ENCODE assay signal across 10 cellular contexts in genomic region chr16:65547799-65548446, GRCh38.
DNase-seq lines count a peak whose midpoint lies in the region; ATAC-seq and TF ChIP-seq lines count a peak whose summit lies in the region.
"Had no signal": no experiment of that assay in that cellular context is flagged by ENCODE, and none has a peak within 500 bp of the region (broad histone marks: within the 10 kb centered on the region; RNA-seq: fewer than 3 reads in every experiment).

No MANE protein-coding gene starts in this region.

- H3K36me3 ChIP-seq in GM23248 (ENCODE audit: low read depth), result no peaks in the 10 kb centered on the region

- no peaks in the 10 kb centered on the region for H4K20me1 ChIP-seq in GM23248 (ENCODE audit: insufficient read depth)

- CTCF ChIA-PET in WTC11 (lab: Charles Lee), result interaction anchor here (0.7 to 1.1 kb wide), 7 partner anchors 9 to 721 kb away, joined by 3 to 4 read pairs (median 3); no protein-coding TSS in a partner anchor

- peaks cover 4% of the 10 kb centered on the region; the same call in 1 of the 2 replicates for H3K9me2 ChIP-seq in GM23248 (ENCODE audit: insufficient read depth)

- H3K4me1 ChIP-seq in GM23248 (ENCODE audit: insufficient read depth), result peaks cover 54% of the 10 kb centered on the region

- POLR2A ChIA-PET in WTC11 (lab: Charles Lee), result no interaction called here

- H3K9ac ChIP-seq in GM23248, result peak overlapping the region; percentile 43

- 6 to 10% methylated on average over 7 of the region's 7 CpGs for WGBS in GM23248 (ENCODE audit: low coverage in 1 of 2, low lambda C conversion rate in 2 of 2, missing lambda C conversion rate in 2 of 2), 2 experiments

- no peak for TF ChIP-seq CTCF in WTC11 (IDR thresholded peaks at IDR 0.05)
- no peak for TF ChIP-seq CTCF in foreskin fibroblast (IDR thresholded peaks at IDR 0.05; ENCODE audit: low read depth, low read length)

- peaks cover 30% of the 10 kb centered on the region for H3K4me1 Mint-ChIP-seq in WTC11
- H3K4me1 Mint-ChIP-seq: stimulated activated effector memory CD8-positive, alpha-beta T cell treated with anti-CD3 and anti-CD28 coated beads, Interleukin-12 subunit alpha, Interleukin-12 subunit beta, amount 100 ng/mL, for 72 hours had no signal

- in situ Hi-C loops in GM23248 (cut with MboI), result no loop called here

- H3K4me2 ChIP-seq in GM23248 (ENCODE audit: unreplicated experiment), result peak overlapping the region; percentile 78

- peak overlapping the region; percentile 85 for H3K27ac ChIP-seq in GM23248

- H3K9me3 ChIP-seq in GM23248 (ENCODE audit: low read depth), result no peaks in the 10 kb centered on the region

- no peak overlapping the region for H3K27ac Mint-ChIP-seq in WTC11
- H3K27ac Mint-ChIP-seq: activated T-cell treated with anti-CD3 and anti-CD28 coated beads, Interleukin-2, amount 50 U/mL, for 72 hours; stimulated activated effector memory CD8-positive, alpha-beta T cell treated with anti-CD3 and anti-CD28 coated beads, Interleukin-12 subunit alpha, Interleukin-12 subunit beta, amount 100 ng/mL, for 72 hours had no signal

- ATAC-seq in WTC11 (peak; percentile 65), GM21717 (IDR thresholded peaks at IDR 0.05; ENCODE audit: unreplicated experiment) (no peak), HG02938 (IDR thresholded peaks at IDR 0.05; ENCODE audit: unreplicated experiment) (no peak)
- ATAC-seq: activated T-cell treated with anti-CD3 and anti-CD28 coated beads, Interleukin-2, amount 50 U/mL, for 72 hours; stimulated activated effector memory CD8-positive, alpha-beta T cell treated with anti-CD3 and anti-CD28 coated beads, Interleukin-12 subunit alpha, Interleukin-12 subunit beta, amount 100 ng/mL, for 72 hours had no signal

- DNase-seq in GM23248 (peak; percentile 93), WTC11 (ENCODE audit: low spot score) (no peak), foreskin fibroblast (peak; percentile 94), retina (peak; percentile 31), NCI-H2171 treated with DMSO at 0.1 percent for 48 hours (lab: John Stamatoyannopoulos, UW) (no peak), NCI-H146 treated with DMSO at 0.1 percent for 48 hours (lab: John Stamatoyannopoulos, UW; ENCODE audit: unreplicated experiment) (no peak)
- DNase-seq: activated T-cell treated with anti-CD3 and anti-CD28 coated beads, Interleukin-2, amount 50 U/mL, for 72 hours had no signal

- no peak overlapping the region for H3K4me3 Mint-ChIP-seq in WTC11
- H3K4me3 Mint-ChIP-seq: activated T-cell treated with anti-CD3 and anti-CD28 coated beads, Interleukin-2, amount 50 U/mL, for 72 hours; stimulated activated effector memory CD8-positive, alpha-beta T cell treated with anti-CD3 and anti-CD28 coated beads, Interleukin-12 subunit alpha, Interleukin-12 subunit beta, amount 100 ng/mL, for 72 hours had no signal

- no peaks in the 10 kb centered on the region for H3K79me2 ChIP-seq in GM23248 (ENCODE audit: insufficient read depth)

- H3K27me3 ChIP-seq in GM23248 (replicated peaks; ENCODE audit: insufficient read depth), result no peaks in the 10 kb centered on the region

- H3K9me3 Mint-ChIP-seq in WTC11, result peaks cover 26% of the 10 kb centered on the region

- H2AFZ ChIP-seq in GM23248, result peak overlapping the region; percentile 58

- H3K27me3 Mint-ChIP-seq in WTC11 (ENCODE audit: low read depth), result peaks cover 4% of the 10 kb centered on the region

- peak overlapping the region; percentile 44 for H3K4me3 ChIP-seq in GM23248
- H3K4me3 ChIP-seq in foreskin fibroblast (ENCODE audit: low read depth in 1 of 2, low read length in 2 of 2), result peak overlapping the region in 1 of 2 donors; percentile 8

- peaks cover 24% of the 10 kb centered on the region for H3K36me3 Mint-ChIP-seq in WTC11
- H3K36me3 Mint-ChIP-seq: stimulated activated effector memory CD8-positive, alpha-beta T cell treated with anti-CD3 and anti-CD28 coated beads, Interleukin-12 subunit alpha, Interleukin-12 subunit beta, amount 100 ng/mL, for 72 hours had no signal

- peaks cover 54% of the 10 kb centered on the region for H3F3A ChIP-seq in GM23248 (ENCODE audit: insufficient read depth)

TF ChIP-seq in WTC11, 78 proteins besides CTCF, POLR2A, EP300 and RAD21 (continues in another document):
- TF ChIP-seq ARID4B (CRISPR knock-in tag; IDR thresholded peaks at IDR 0.05; ENCODE audit: borderline replicate concordance), result no peak
- no peak for TF ChIP-seq ERG (CRISPR knock-in tag; IDR thresholded peaks at IDR 0.05)
- no peak for TF ChIP-seq CREM (CRISPR knock-in tag; IDR thresholded peaks at IDR 0.05)
- TF ChIP-seq, protein P1, sequence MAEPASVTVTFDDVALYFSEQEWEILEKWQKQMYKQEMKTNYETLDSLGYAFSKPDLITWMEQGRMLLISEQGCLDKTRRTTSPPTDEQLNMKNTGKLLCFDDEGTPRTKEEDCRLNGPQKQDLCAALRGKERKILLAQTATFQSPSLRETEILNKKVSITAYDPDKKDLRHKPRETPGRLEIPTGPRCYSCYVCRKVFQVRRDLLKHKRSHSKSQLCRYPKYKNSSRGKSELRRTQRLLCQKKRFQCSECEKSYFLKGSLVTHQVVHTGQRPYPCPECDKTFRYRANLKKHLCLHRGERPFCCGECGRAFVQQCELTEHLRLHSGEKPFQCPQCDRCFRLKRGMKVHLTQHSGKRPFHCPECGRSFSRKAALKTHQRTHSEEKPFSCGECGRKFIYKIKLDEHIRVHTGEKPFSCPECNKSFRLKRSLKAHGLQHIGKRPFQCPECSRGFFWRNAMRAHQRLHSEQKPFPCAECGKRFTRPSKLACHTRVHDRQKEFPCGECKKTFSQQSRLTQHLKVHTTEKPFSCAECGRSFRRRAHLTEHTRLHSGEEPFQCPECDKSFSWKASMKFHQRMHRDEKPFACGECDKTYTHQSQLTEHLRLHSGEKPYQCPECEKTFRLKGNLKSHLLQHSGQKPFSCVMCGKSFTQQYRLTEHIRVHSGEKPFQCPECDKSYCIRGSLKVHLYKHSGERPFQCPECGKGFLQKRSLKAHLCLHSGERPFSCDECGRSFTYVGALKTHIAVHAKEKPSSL (CRISPR knock-in tag; conservative IDR thresholded peaks at IDR 0.05), result no peak
- TF ChIP-seq NR3C1 (CRISPR knock-in tag; conservative IDR thresholded peaks at IDR 0.05; ENCODE audit: low read depth), result no peak
- TF ChIP-seq, protein P2, sequence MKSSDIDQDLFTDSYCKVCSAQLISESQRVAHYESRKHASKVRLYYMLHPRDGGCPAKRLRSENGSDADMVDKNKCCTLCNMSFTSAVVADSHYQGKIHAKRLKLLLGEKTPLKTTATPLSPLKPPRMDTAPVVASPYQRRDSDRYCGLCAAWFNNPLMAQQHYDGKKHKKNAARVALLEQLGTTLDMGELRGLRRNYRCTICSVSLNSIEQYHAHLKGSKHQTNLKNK (CRISPR knock-in tag; IDR thresholded peaks at IDR 0.05), result no peak
- no peak for TF ChIP-seq KAT7 (CRISPR knock-in tag; IDR thresholded peaks at IDR 0.05; ENCODE audit: borderline replicate concordance)
- TF ChIP-seq E2F1 (CRISPR knock-in tag; IDR thresholded peaks at IDR 0.05), result no peak
- no peak for TF ChIP-seq NFE2L1 (CRISPR knock-in tag; IDR thresholded peaks at IDR 0.05)

Comparison
In these comparisons a context has a peak if more than half of its experiments do, and no peak if none do; other contexts are left out.
1. DNase-seq: peak in GM23248 (single experiment), foreskin fibroblast (2 of 2) and retina (single experiment); none in WTC11 (single experiment), NCI-H2171 treated with DMSO at 0.1 percent for 48 hours (single experiment) and NCI-H146 treated with DMSO at 0.1 percent for 48 hours (single experiment).